ENCODE assay signal across 27 cellular contexts in genomic region chr6:87350516-87350915, GRCh38. TPM values are rescaled to one million over a fixed set of nuclear protein-coding genes. Genes with fewer than 3 reads are reported as not detected.
"Had no signal": no experiment of that assay in that cellular context is flagged by ENCODE, and none has a peak within 500 bp of the region (broad histone marks: within the 10 kb centered on the region; RNA-seq: fewer than 3 reads in every experiment).

No MANE protein-coding gene starts in this region.

- H3K27me3 ChIP-seq: breast epithelium, colonic mucosa, dorsolateral prefrontal cortex, left lung, sigmoid colon, spleen, upper lobe of left lung had no signal

- ATAC-seq: activated CD4-positive, alpha-beta T cell treated with anti-CD3 and anti-CD28 coated beads for 36 hours; left lung had no signal

- H3K27ac ChIP-seq: breast epithelium, colonic mucosa, dorsolateral prefrontal cortex, left lung, sigmoid colon, spleen, upper lobe of left lung had no signal

- DNase-seq: activated CD4-positive, alpha-beta T cell treated with anti-CD3 and anti-CD28 coated beads for 36 hours; activated CD4-positive, alpha-beta T cell treated with anti-CD3 and anti-CD28 coated beads, Interleukin-2, amount 50 U/mL, for 4 hours; activated CD8-positive, alpha-beta memory T cell treated with anti-CD3 and anti-CD28 coated beads for 24 hours; activated CD8-positive, alpha-beta memory T cell treated with anti-CD3 and anti-CD28 coated beads, Interleukin-2, amount 50 U/mL, for 4 hours; activated naive CD4-positive, alpha-beta T cell; activated naive CD8-positive, alpha-beta T cell treated with anti-CD3 and anti-CD28 coated beads for 36 hours; activated T-cell treated with anti-CD3 and anti-CD28 coated beads, Interleukin-2, amount 50 U/mL, for 24 hours; amniotic stem cell; colonic mucosa; dorsolateral prefrontal cortex; foreskin fibroblast; kidney; left lung; naive B cell; nucleus accumbens; sigmoid colon; spleen; stimulated activated CD4-positive, alpha-beta T cell treated with anti-CD3 and anti-CD28 coated beads, Interleukin-4, amount 100 ng/mL, for 24 hours; stimulated activated naive CD4-positive, alpha-beta T cell treated with Interleukin-2 at 50 U/mL for 16 hours; T-helper 1 cell; upper lobe of left lung had no signal

- H3K4me1 ChIP-seq: breast epithelium, colonic mucosa, left lung, sigmoid colon, spleen, upper lobe of left lung had no signal

RNA-seq across cellular contexts. Expression of gene GJB7, which starts 21.4 kb away (rescaled TPM):
- total RNA-seq: activated CD4-positive, alpha-beta T cell treated with anti-CD3 and anti-CD28 coated beads for 36 hours; activated naive CD8-positive, alpha-beta T cell treated with anti-CD3 and anti-CD28 coated beads for 36 hours; activated T-helper 2 cell treated with anti-CD3 and anti-CD28 coated beads, Interferon-gamma antibody, Interleukin-2, Interleukin-4, amounts not matched to agents 10 μg/mL and 5 μg/mL and 100 μg/mL, durations not matched to agents 14 hours and 24 hours and 36 hours; breast epithelium; kidney; mesenteric fat pad; mucosa of gallbladder; sigmoid colon; spleen; subcutaneous adipose tissue had no signal
- polyA plus RNA-seq: neural cell, sigmoid colon, spleen had no signal

RNA-seq across cellular contexts. Expression of gene CFAP206, which starts 57.3 kb away (rescaled TPM):
- total RNA-seq: activated CD4-positive, alpha-beta T cell treated with anti-CD3 and anti-CD28 coated beads for 36 hours; activated naive CD8-positive, alpha-beta T cell treated with anti-CD3 and anti-CD28 coated beads for 36 hours; activated T-helper 2 cell treated with anti-CD3 and anti-CD28 coated beads, Interferon-gamma antibody, Interleukin-2, Interleukin-4, amounts not matched to agents 10 μg/mL and 5 μg/mL and 100 μg/mL, durations not matched to agents 14 hours and 24 hours and 36 hours had no signal
